21 cellular contexts compared by ENCODE assay signal in the genomic region with DNA sequence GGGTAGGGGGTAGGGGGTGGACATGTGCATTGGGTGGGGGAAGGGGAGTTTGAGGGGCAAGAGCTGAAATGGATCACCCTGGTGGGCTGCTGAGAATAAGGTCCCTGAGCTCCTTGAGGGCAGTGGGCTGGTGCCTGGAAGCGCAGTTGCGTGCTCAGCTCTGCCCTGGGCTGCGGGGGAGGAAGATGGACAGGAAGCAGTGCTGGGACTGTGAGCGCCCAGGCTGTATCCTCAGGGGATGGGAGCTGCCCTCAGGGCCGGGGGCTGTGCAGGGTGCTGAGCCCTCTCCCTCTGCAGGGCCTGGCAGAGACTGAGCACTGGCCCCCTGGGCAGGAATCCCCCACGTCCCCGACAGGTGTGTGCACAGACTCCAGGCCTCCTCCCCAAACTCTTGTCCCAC. TPM values are rescaled to one million over a fixed set of nuclear protein-coding genes. Genes with fewer than 3 reads are reported as not detected.
A peak's percentile ranks its signal among the peaks of the same experiment; 100 is the strongest.
DNase-seq lines count a peak whose midpoint lies in the region; ATAC-seq and TF ChIP-seq lines count a peak whose summit lies in the region.
"Had no signal": no experiment of that assay in that cellular context is flagged by ENCODE, and none has a peak within 500 bp of the region (broad histone marks: within the 10 kb centered on the region; RNA-seq: fewer than 3 reads in every experiment).

No MANE protein-coding gene starts in this region.

- no peak overlapping the region for H2BK15ac ChIP-seq in neuronal stem cell (ENCODE audit: low read length)

- H2BK120ac ChIP-seq in neuronal stem cell (ENCODE audit: low read depth, low read length), result no peak overlapping the region

- H3K27me3 ChIP-seq in heart left ventricle (no peaks in the 10 kb centered on the region), neuronal stem cell (ENCODE audit: control insufficient read depth in 3 of 3, insufficient read depth in 3 of 3, low read depth in 1 of 3, low read length in 3 of 3) (no peaks in the 10 kb centered on the region)

- no peak for TF ChIP-seq CTCF in heart left ventricle (IDR thresholded peaks at IDR 0.05)
- TF ChIP-seq CTCF in HEK293 (tag by site-specific recombination; IDR thresholded peaks at IDR 0.05), result no peak

- peaks cover 2% of the 10 kb centered on the region for H3K79me1 ChIP-seq in neuronal stem cell (ENCODE audit: low read depth, low read length)

- peak; percentile 9 for ATAC-seq in Right ventricle myocardium superior (ENCODE audit: poor library complexity)
- no peak for ATAC-seq in heart left ventricle
- no peak for ATAC-seq in GM18861 (IDR thresholded peaks at IDR 0.05; ENCODE audit: unreplicated experiment)
- ATAC-seq: A549; CD8-positive, alpha-beta T cell had no signal

- H3K4me3 ChIP-seq in heart left ventricle (no peak overlapping the region), HEK293 (ENCODE audit: low read depth, low read length) (no peak overlapping the region), neuronal stem cell (ENCODE audit: low read length in 2 of 2) (no peak overlapping the region)
- H3K4me3 ChIP-seq: A549, GM12878 had no signal

- no peak overlapping the region for H3K4me2 ChIP-seq in neuronal stem cell (ENCODE audit: insufficient read depth, low read length, poor library complexity, severe bottlenecking)
- H3K4me2 ChIP-seq: A549 had no signal

- peak overlapping the region; percentile 78 for H2BK12ac ChIP-seq in neuronal stem cell (ENCODE audit: low read length)

- CTCF ChIA-PET in HEK293 (lab: Yijun Ruan, JAX), result interaction anchor here (1.0 kb wide), 1 partner anchor 9 kb away, joined by 3 read pairs; no protein-coding TSS in a partner anchor

- H2BK5ac ChIP-seq in neuronal stem cell (ENCODE audit: low read length), result no peak overlapping the region

- H3K23ac ChIP-seq in neuronal stem cell (ENCODE audit: low read depth, low read length, poor library complexity), result no peak overlapping the region

- intact Hi-C loops in Right ventricle myocardium superior (cut with DNase I) (no loop called here), heart left ventricle (cut with DNase I) (no loop called here)

- H3K36me3 ChIP-seq in heart left ventricle (no peaks in the 10 kb centered on the region), HEK293 (ENCODE audit: control insufficient read depth in 2 of 2, insufficient read depth in 1 of 2, low read length in 2 of 2) (no peaks in the 10 kb centered on the region), neuronal stem cell (replicated peaks in 1 of 2; ENCODE audit: control insufficient read depth in 2 of 2, insufficient read depth in 2 of 2, low read length in 2 of 2) (no peaks in the 10 kb centered on the region)

- peak overlapping the region; percentile 61 for H2AK5ac ChIP-seq in neuronal stem cell (ENCODE audit: low read depth, low read length)

- DNase-seq in Right ventricle myocardium superior (no peak), heart left ventricle (no peak), neuronal stem cell (ENCODE audit: low spot score) (no peak), iPS-NIHi7 (ENCODE audit: extremely low spot score) (no peak)
- DNase-seq: AML-193; Caco-2; Calu3; CD4-positive, alpha-beta T cell; CD8-positive, alpha-beta T cell; DMS53; DMS79; DND-41; EL; GDM1 had no signal

- no peak overlapping the region for H4K8ac ChIP-seq in neuronal stem cell (ENCODE audit: low read depth, low read length)

- POLR2A ChIA-PET in HEK293 (lab: Yijun Ruan, JAX), result no interaction called here

- H3K18ac ChIP-seq in neuronal stem cell (ENCODE audit: low read length), result peak overlapping the region; percentile 41

- no peak overlapping the region for H3K4ac ChIP-seq in neuronal stem cell (ENCODE audit: low read length)

- no peak for TF ChIP-seq POLR2A in heart left ventricle (IDR thresholded peaks at IDR 0.05)

- no peak overlapping the region for H2AFZ ChIP-seq in neuronal stem cell (ENCODE audit: low read length)

- no peak overlapping the region for H4K91ac ChIP-seq in neuronal stem cell (ENCODE audit: low read depth, low read length, poor library complexity)

- peak overlapping the region; percentile 64 for H3K14ac ChIP-seq in neuronal stem cell (ENCODE audit: low read length)

- 74 to 82% (median 78%) methylated on average over 4 to 7 of the region's 7 CpGs for WGBS in heart left ventricle, 4 donors
- WGBS in neuronal stem cell (ENCODE audit: extremely low coverage in 2 of 2, insufficient read length in 2 of 2, insufficient replicate concordance in 1 of 2), 2 donors, result no CpG with 5 or more reads among the region's 7 CpGs

- H3K9me3 ChIP-seq in heart left ventricle (no peaks in the 10 kb centered on the region), HEK293 (ENCODE audit: control insufficient read depth, insufficient read depth, low read depth, low read length) (no peaks in the 10 kb centered on the region), neuronal stem cell (replicated peaks in 1 of 2; ENCODE audit: control insufficient read depth in 2 of 2, insufficient read depth in 1 of 2, low read depth in 1 of 2, low read length in 2 of 2) (no peaks in the 10 kb centered on the region)
- H3K9me3 ChIP-seq: A549, Caco-2 had no signal

- no peak overlapping the region for H3K27ac ChIP-seq in heart left ventricle
- no peak overlapping the region for H3K27ac ChIP-seq in HEK293 (ENCODE audit: extremely low read depth, low read depth, low read length)
- no peak overlapping the region for H3K27ac ChIP-seq in neuronal stem cell (replicated peaks; ENCODE audit: low read length)
- H3K27ac ChIP-seq: 22Rv1, A549, C4-2B had no signal

- no peak overlapping the region for H3K9ac ChIP-seq in neuronal stem cell (ENCODE audit: low read depth, low read length, poor library complexity)

- H3K4me1 ChIP-seq in heart left ventricle (no peaks in the 10 kb centered on the region), HEK293 (ENCODE audit: control insufficient read depth, insufficient read depth, low read length) (no peaks in the 10 kb centered on the region), neuronal stem cell (ENCODE audit: control insufficient read depth in 2 of 2, insufficient read depth in 1 of 2, low read depth in 1 of 2, low read length in 2 of 2) (peaks cover 6 to 7% of the 10 kb centered on the region in 2 donors)
- H3K4me1 ChIP-seq: A549, Caco-2 had no signal

TF ChIP-seq in HEK293, 187 proteins besides CTCF, POLR2A, EP300 and RAD21:
- no peak for TF ChIP-seq ZEB2 (tag by site-specific recombination; IDR thresholded peaks at IDR 0.05)
- TF ChIP-seq ZNF404 (tag by site-specific recombination; IDR thresholded peaks at IDR 0.05), result no peak
- no peak for TF ChIP-seq ZSCAN30 (tag by site-specific recombination; IDR thresholded peaks at IDR 0.05)
- no peak for TF ChIP-seq ZNF133 (tag by site-specific recombination; IDR thresholded peaks at IDR 0.05)
- TF ChIP-seq ZNF341 (tag by site-specific recombination; IDR thresholded peaks at IDR 0.05; ENCODE audit: low read depth), result peak; percentile 30; the same call in 1 of the 2 replicates

RNA-seq across cellular contexts. Expression of gene ZNF467, which starts 24.4 kb away (rescaled TPM):
- total RNA-seq in Right ventricle myocardium superior (5.2 TPM), heart left ventricle (1 to 10 TPM; 2.6 to 9.5 (median 5.1) TPM)
- polyA plus RNA-seq in heart left ventricle, result 1 to 10 TPM; 3.6 to 4.7 TPM
- 6.2 TPM for polyA plus RNA-seq in neuronal stem cell (2013, experiment 1 of 2)
- 6.1 TPM for polyA plus RNA-seq in neuronal stem cell (2013, experiment 2 of 2)
- total RNA-seq: A172, GM12878 had no signal
- polyA plus RNA-seq: GM12878 had no signal

RNA-seq across cellular contexts. Expression of gene ZNF862, which starts 40.4 kb away (rescaled TPM):
- 12.2 TPM for total RNA-seq in Right ventricle myocardium superior
- total RNA-seq in heart left ventricle, result 10 to 100 TPM in 4 of 9 donors, 1 to 10 TPM in 5; 8.0 to 18.1 (median 9.8) TPM
- 1 to 10 TPM; 6.9 TPM for polyA plus RNA-seq in heart left ventricle
- polyA plus RNA-seq in neuronal stem cell (2013, experiment 1 of 2), result 7.1 TPM
- polyA plus RNA-seq in neuronal stem cell (2013, experiment 2 of 2), result 6.8 TPM
